17 cellular contexts compared by ENCODE assay signal in genomic region chr5:137201876-137202275, GRCh38.
DNase-seq lines count a peak whose midpoint lies in the region; ATAC-seq and TF ChIP-seq lines count a peak whose summit lies in the region.
"Had no signal": no experiment of that assay in that cellular context is flagged by ENCODE, and none has a peak within 500 bp of the region (broad histone marks: within the 10 kb centered on the region; RNA-seq: fewer than 3 reads in every experiment).

No MANE protein-coding gene starts in this region.

- no peak overlapping the region for H3K4me3 Mint-ChIP-seq in chondrocyte (ENCODE audit: unreplicated experiment)
- H3K4me3 Mint-ChIP-seq in T-helper 17 cell: no peak overlapping the region
- H3K4me3 Mint-ChIP-seq: activated CD4-positive, alpha-beta T cell treated with anti-CD3 and anti-CD28 coated beads for 36 hours; CD14-positive monocyte had no signal

- H3K27me3 ChIP-seq in kidney epithelial cell (ENCODE audit: control insufficient read depth, insufficient read depth, low read length) (no peaks in the 10 kb centered on the region), Peyer's patch (no peaks in the 10 kb centered on the region)
- H3K27me3 ChIP-seq: SJSA1, testis had no signal

- no peak overlapping the region for H3K4me3 ChIP-seq in kidney epithelial cell (ENCODE audit: low read depth, low read length)
- H3K4me3 ChIP-seq in Peyer's patch: no peak overlapping the region
- H3K4me3 ChIP-seq: prostate gland, SJSA1, testis had no signal

- no peak for ATAC-seq in GM19455 (IDR thresholded peaks at IDR 0.05; ENCODE audit: unreplicated experiment)
- ATAC-seq in T-helper 17 cell: no peak
- ATAC-seq: activated CD4-positive, alpha-beta T cell treated with anti-CD3 and anti-CD28 coated beads for 36 hours had no signal

- H3K36me3 ChIP-seq in kidney epithelial cell (ENCODE audit: control insufficient read depth, insufficient read depth, low read length): no peaks in the 10 kb centered on the region
- H3K36me3 ChIP-seq in Peyer's patch: no peaks in the 10 kb centered on the region
- H3K36me3 ChIP-seq: prostate gland, SJSA1 had no signal

- H3K4me1 ChIP-seq in Peyer's patch: no peaks in the 10 kb centered on the region
- H3K4me1 ChIP-seq: prostate gland, testis had no signal

- H3K4me1 Mint-ChIP-seq in chondrocyte (ENCODE audit: low read depth): peaks cover 34% of the 10 kb centered on the region
- no peaks in the 10 kb centered on the region for H3K4me1 Mint-ChIP-seq in T-helper 17 cell
- H3K4me1 Mint-ChIP-seq: activated CD4-positive, alpha-beta T cell treated with anti-CD3 and anti-CD28 coated beads for 36 hours; CD14-positive monocyte had no signal

- H3K36me3 Mint-ChIP-seq in chondrocyte (ENCODE audit: low read depth) (no peaks in the 10 kb centered on the region), T-helper 17 cell (ENCODE audit: low read depth) (peaks cover 6% of the 10 kb centered on the region)
- H3K36me3 Mint-ChIP-seq: CD14-positive monocyte had no signal

- peak; percentile 17 for DNase-seq in AG08396 (ENCODE audit: low spot score)
- DNase-seq in HT1080 (ENCODE audit: low read depth): peak; percentile 55
- no peak for DNase-seq in chondrocyte (ENCODE audit: low spot score)
- no peak for DNase-seq in kidney epithelial cell (ENCODE audit: low read depth)
- no peak for DNase-seq in T-helper 17 cell
- DNase-seq in NAMALWA (ENCODE audit: low spot score): no peak
- no peak for DNase-seq in Peyer's patch
- DNase-seq: activated CD4-positive, alpha-beta T cell treated with anti-CD3 and anti-CD28 coated beads for 36 hours; glutamatergic neuron; KBM-7; NCI-H226; testis had no signal

- H3K9me3 Mint-ChIP-seq in chondrocyte (ENCODE audit: low read depth): no peaks in the 10 kb centered on the region
- H3K9me3 Mint-ChIP-seq: activated T-helper 2 cell treated with anti-CD3 and anti-CD28 coated beads, Interferon-gamma antibody, Interleukin-2, Interleukin-4, amounts not matched to agents 10 μg/mL and 5 μg/mL and 100 μg/mL, durations not matched to agents 14 hours and 24 hours and 36 hours had no signal

- H3K27ac Mint-ChIP-seq in chondrocyte (ENCODE audit: unreplicated experiment) (no peak overlapping the region), T-helper 17 cell (no peak overlapping the region)
- H3K27ac Mint-ChIP-seq: activated CD4-positive, alpha-beta T cell treated with anti-CD3 and anti-CD28 coated beads for 36 hours; activated T-helper 2 cell treated with anti-CD3 and anti-CD28 coated beads, Interferon-gamma antibody, Interleukin-2, Interleukin-4, amounts not matched to agents 10 μg/mL and 5 μg/mL and 100 μg/mL, durations not matched to agents 14 hours and 24 hours and 36 hours; CD14-positive monocyte had no signal

- TF ChIP-seq CTCF in chondrocyte (IDR thresholded peaks at IDR 0.05) (peak; percentile 24), kidney epithelial cell (IDR thresholded peaks at IDR 0.05; ENCODE audit: insufficient read depth, low read length, poor library complexity, severe bottlenecking) (peak; percentile 32), Peyer's patch (IDR thresholded peaks at IDR 0.05) (no peak)

- H3K27ac ChIP-seq in Peyer's patch: no peak overlapping the region
- H3K27ac ChIP-seq: prostate gland, SJSA1, testis had no signal

- H3K27me3 Mint-ChIP-seq in chondrocyte (ENCODE audit: low read depth) (peaks cover 3% of the 10 kb centered on the region), T-helper 17 cell (peaks cover 23% of the 10 kb centered on the region)

- H3K9me3 ChIP-seq in T-helper 17 cell (ENCODE audit: control insufficient read depth, low read length, poor library complexity, severe bottlenecking): no peaks in the 10 kb centered on the region
- no peaks in the 10 kb centered on the region for H3K9me3 ChIP-seq in Peyer's patch
- H3K9me3 ChIP-seq: prostate gland, SJSA1, testis had no signal

- TF ChIP-seq POLR2A in Peyer's patch (IDR thresholded peaks at IDR 0.05): no peak

Comparison
In these comparisons a context has a peak if more than half of its experiments do, and no peak if none do; other contexts are left out.
1. DNase-seq: peak in AG08396 (single experiment) and HT1080 (single experiment); none in chondrocyte (single experiment), kidney epithelial cell (single experiment), T-helper 17 cell (0 of 3), NAMALWA (single experiment) and Peyer's patch (0 of 3).
2. CTCF ChIP-seq: peak in chondrocyte (single experiment) and kidney epithelial cell (single experiment); none in Peyer's patch (0 of 6).